ENCODE assay signal across 8 cellular contexts in genomic region chr2:129396980-129397599, GRCh38.
DNase-seq lines count a peak whose midpoint lies in the region; ATAC-seq and TF ChIP-seq lines count a peak whose summit lies in the region.

No MANE protein-coding gene starts in this region.

- H3K4me3 Mint-ChIP-seq in brain: no peak overlapping the region
- H3K4me3 Mint-ChIP-seq in T-cell: no peak overlapping the region

- H3K36me3 Mint-ChIP-seq in brain: no peaks in the 10 kb centered on the region
- no peaks in the 10 kb centered on the region for H3K36me3 Mint-ChIP-seq in T-cell

- TF ChIP-seq CTCF in brain (conservative IDR thresholded peaks at IDR 0.05): peak; percentile 75 to 86

- peak overlapping the region in 1 of 5 experiments; percentile 16 for H3K27ac Mint-ChIP-seq in brain
- H3K27ac Mint-ChIP-seq in T-cell: no peak overlapping the region

- H3K4me1 Mint-ChIP-seq in brain (peaks cover 4% of the 10 kb centered on the region), T-cell (no peaks in the 10 kb centered on the region)

- POLR2A ChIA-PET in T-cell (lab: Charles Lee): no interaction called here

- ATAC-seq in HG02571 (IDR thresholded peaks at IDR 0.05; ENCODE audit: unreplicated experiment): peak; percentile 68
- no peak for ATAC-seq in T-cell (replicated peaks in 1 of 4)

- H3K27me3 Mint-ChIP-seq in brain: peaks cover 1% of the 10 kb centered on the region
- no peaks in the 10 kb centered on the region for H3K27me3 Mint-ChIP-seq in T-cell

- peak; percentile 13 for DNase-seq in NCI-H146 (lab: John Stamatoyannopoulos, UW)
- DNase-seq in NCI-H146 treated with DMSO at 0.1 percent for 48 hours (lab: John Stamatoyannopoulos, UW; ENCODE audit: unreplicated experiment): no peak
- DNase-seq in NCI-H2107 (lab: John Stamatoyannopoulos, UW): peak; percentile 15
- peak; percentile 85 for DNase-seq in left kidney (ENCODE audit: low read depth, low spot score)
- no peak for DNase-seq in T-cell
- DNase-seq in GF-D8 (lab: John Stamatoyannopoulos, UW): no peak

- CTCF ChIA-PET in T-cell (lab: Charles Lee): no interaction called here

- H3K9me3 Mint-ChIP-seq in brain (peaks cover 2 to 10% (median 9%) of the 10 kb centered on the region in 5 experiments), T-cell (peaks cover 0 to 5% (median 0%) of the 10 kb centered on the region in 3 donors)

Comparison
In these comparisons a context has a peak if more than half of its experiments do, and no peak if none do; other contexts are left out.
1. DNase-seq: peak in NCI-H146 (single experiment), NCI-H2107 (single experiment) and left kidney (single experiment); none in NCI-H146 treated with DMSO at 0.1 percent for 48 hours (single experiment), T-cell (0 of 34) and GF-D8 (single experiment).